21 cellular contexts compared by ENCODE assay signal in genomic region chr2:133812826-133813617, GRCh38.
DNase-seq lines count a peak whose midpoint lies in the region; FAIRE-seq and TF ChIP-seq lines count a peak whose summit lies in the region.
"Had no signal": no experiment of that assay in that cellular context is flagged by ENCODE, and none has a peak within 500 bp of the region (broad histone marks: within the 10 kb centered on the region; RNA-seq: fewer than 3 reads in every experiment).

No MANE protein-coding gene starts in this region.

- FAIRE-seq in small intestine (lab: Jason Lieb, UNC): no peak
- FAIRE-seq: kidney had no signal

- DNase-seq in HCEC 1CT (peak; percentile 64), SW480 (ENCODE audit: low spot score) (peak; percentile 80), fibroblast of mammary gland (ENCODE audit: low read depth) (peak; percentile 49), small intestine (peak; percentile 4), head of caudate nucleus (no peak), GM19238 (ENCODE audit: insufficient read length, low spot score) (no peak), GM13976 (ENCODE audit: low spot score) (no peak)
- no peak for DNase-seq in stimulated activated CD4-positive, alpha-beta T cell treated with anti-CD3 and anti-CD28 coated beads, Interleukin-15, amount 100 ng/mL, for 24 hours
- DNase-seq: activated gamma-delta T cell; CD4-positive, alpha-beta memory T cell; effector memory CD8-positive, alpha-beta T cell; GDM1; glutamatergic neuron; kidney; mucosa of descending colon; NCI-H2029 treated with DMSO at 0.1 percent for 48 hours; NCI-H69; ovary; PC-9 had no signal

- no peak overlapping the region for H3K27ac ChIP-seq in small intestine (ENCODE audit: low read depth in 1 of 2, low read length in 1 of 2)
- H3K27ac ChIP-seq: cardiac muscle cell, ovary, PC-9 had no signal

- no peaks in the 10 kb centered on the region for H3K4me1 ChIP-seq in small intestine (ENCODE audit: control insufficient read depth in 2 of 2, insufficient read depth in 1 of 2, low read depth in 1 of 2, low read length in 1 of 2)

- no peaks in the 10 kb centered on the region for H3K27me3 ChIP-seq in small intestine (ENCODE audit: control insufficient read depth in 2 of 2, insufficient read depth in 2 of 2, low read length in 2 of 2)
- H3K27me3 ChIP-seq: ovary had no signal

- intact Hi-C loops in head of caudate nucleus (cut with DNase I): no loop called here

- TF ChIP-seq CTCF in fibroblast of mammary gland (conservative IDR thresholded peaks at IDR 0.05; ENCODE audit: control insufficient read depth, insufficient read depth, low read depth, low read length) (no peak), GM13976 (IDR thresholded peaks at IDR 0.05; ENCODE audit: borderline replicate concordance, control extremely low read depth, extremely low read depth, insufficient read depth, missing control alignments) (no peak)

- H3K4me3 ChIP-seq in fibroblast of mammary gland (ENCODE audit: control insufficient read depth, low read depth, low read length) (no peak overlapping the region), small intestine (ENCODE audit: low read depth in 1 of 2, low read length in 2 of 2) (no peak overlapping the region)
- H3K4me3 ChIP-seq: cardiac muscle cell, mucosa of descending colon, ovary, PC-9, smooth muscle cell had no signal

- WGBS in small intestine, 3 donors: 70 to 89% (median 76%) methylated on average over 4 of the region's 4 CpGs

- in situ Hi-C loops in GM13976 (cut with MboI; ENCODE audit: low sequenced_read_pairs, unreplicated experiment): no loop called here

- H3K9me3 ChIP-seq in small intestine (ENCODE audit: control insufficient read depth, low read depth): no peaks in the 10 kb centered on the region
- H3K9me3 ChIP-seq: mucosa of descending colon, ovary had no signal

- H3K36me3 ChIP-seq in small intestine (ENCODE audit: control insufficient read depth in 2 of 2, insufficient read depth in 2 of 2, low read length in 2 of 2): no peaks in the 10 kb centered on the region
- H3K36me3 ChIP-seq: cardiac muscle cell, ovary had no signal

Comparison
In these comparisons a context has a peak if more than half of its experiments do, and no peak if none do; other contexts are left out.
1. DNase-seq: peak in HCEC 1CT (single experiment), SW480 (single experiment), fibroblast of mammary gland (single experiment) and small intestine (single experiment); none in stimulated activated CD4-positive, alpha-beta T cell treated with anti-CD3 and anti-CD28 coated beads, Interleukin-15, amount 100 ng/mL, for 24 hours (single experiment), head of caudate nucleus (0 of 42), GM19238 (single experiment) and GM13976 (single experiment).